ENCODE assay signal across 8 cellular contexts in genomic region chr11:6619021-6619745, GRCh38. TPM values are rescaled to one million over a fixed set of nuclear protein-coding genes. Genes with fewer than 3 reads are reported as not detected.
DNase-seq lines count a peak whose midpoint lies in the region; ATAC-seq and TF ChIP-seq lines count a peak whose summit lies in the region.

Gene TPP1, minus strand, starts transcription at chr11:6619422. Its CDS starts 22 bp downstream, at chr11:6619400.

- peaks cover 9% of the 10 kb centered on the region for H3K4me1 ChIP-seq in GM23338 (ENCODE audit: insufficient read depth)

- H3K9me2 ChIP-seq in GM23338 (ENCODE audit: insufficient read depth): no peaks in the 10 kb centered on the region

- no peaks in the 10 kb centered on the region for H3F3A ChIP-seq in GM23338 (replicated peaks; ENCODE audit: low read depth)

- H3K27me3 Mint-ChIP-seq in GM23338 (ENCODE audit: insufficient read depth, low read depth, poor library complexity): peaks cover 5% of the 10 kb centered on the region
- H3K27me3 Mint-ChIP-seq in naive B cell: no peaks in the 10 kb centered on the region
- no peaks in the 10 kb centered on the region for H3K27me3 Mint-ChIP-seq in stimulated activated memory B cell treated with anti-CD40 and anti-IgM and Interleukin-4, amounts not matched to agents 10 μg/mL and 1 μg/mL and 100 μg/mL, for 72 hours

- H4K20me1 ChIP-seq in GM23338 (replicated peaks; ENCODE audit: insufficient read depth): no peaks in the 10 kb centered on the region

- H3K27me3 ChIP-seq in GM23338 (ENCODE audit: insufficient read depth): no peaks in the 10 kb centered on the region

- peak; percentile 97 for ATAC-seq in GM23338
- ATAC-seq in naive B cell (ENCODE audit: low read depth in 2 of 2): peak; percentile 91 to 93
- peak; percentile 97 for ATAC-seq in stimulated activated memory B cell treated with anti-CD40 and anti-IgM and Interleukin-4, amounts not matched to agents 10 μg/mL and 1 μg/mL and 100 μg/mL, for 72 hours

- peak within 1 kb of the TSS; percentile 57 for H3K4me3 ChIP-seq in GM23338

- H3K27ac Mint-ChIP-seq in GM23338 (no peak within 1 kb of the TSS), naive B cell (no peak within 1 kb of the TSS)
- H3K27ac Mint-ChIP-seq in stimulated activated memory B cell treated with anti-CD40 and anti-IgM and Interleukin-4, amounts not matched to agents 10 μg/mL and 1 μg/mL and 100 μg/mL, for 72 hours: no peak within 1 kb of the TSS

- H3K4me3 Mint-ChIP-seq in GM23338: no peak within 1 kb of the TSS
- H3K4me3 Mint-ChIP-seq in naive B cell: no peak within 1 kb of the TSS
- no peak within 1 kb of the TSS for H3K4me3 Mint-ChIP-seq in stimulated activated memory B cell treated with anti-CD40 and anti-IgM and Interleukin-4, amounts not matched to agents 10 μg/mL and 1 μg/mL and 100 μg/mL, for 72 hours

- no peak for TF ChIP-seq CTCF in GM23338 (conservative IDR thresholded peaks at IDR 0.05; ENCODE audit: low read depth in 2 of 2)

- DNase-seq in Daoy (ENCODE audit: low read depth) (peak; percentile 92), GM23338 (ENCODE audit: low spot score) (peak; percentile 98), Kasumi-1 (lab: John Stamatoyannopoulos, UW) (peak; percentile 93 to 97), RKO (ENCODE audit: low spot score) (peak; percentile 94), activated T-helper 1 cell treated with Interleukin-2 at 50 U/mL for 16 hours (ENCODE audit: low read depth) (peak; percentile 75), fibroblast of gingiva (ENCODE audit: low read depth) (peak; percentile 89), naive B cell (peak; percentile 97)

- H3K4me2 ChIP-seq in GM23338: peak within 1 kb of the TSS; percentile 97

- peaks cover 9% of the 10 kb centered on the region; the same call in 1 of the 2 replicates for H3K79me2 ChIP-seq in GM23338 (replicated peaks; ENCODE audit: insufficient read depth)

- H3K36me3 Mint-ChIP-seq in GM23338 (ENCODE audit: low read depth) (peaks cover 3% of the 10 kb centered on the region; the same call in 1 of the 3 replicates), naive B cell (no peaks in the 10 kb centered on the region)
- no peaks in the 10 kb centered on the region for H3K36me3 Mint-ChIP-seq in stimulated activated memory B cell treated with anti-CD40 and anti-IgM and Interleukin-4, amounts not matched to agents 10 μg/mL and 1 μg/mL and 100 μg/mL, for 72 hours

- H3K4me1 Mint-ChIP-seq in GM23338: no peaks in the 10 kb centered on the region
- H3K4me1 Mint-ChIP-seq in naive B cell: peaks cover 0 to 20% (median 4%) of the 10 kb centered on the region in 3 donors
- H3K4me1 Mint-ChIP-seq in stimulated activated memory B cell treated with anti-CD40 and anti-IgM and Interleukin-4, amounts not matched to agents 10 μg/mL and 1 μg/mL and 100 μg/mL, for 72 hours: peaks cover 29% of the 10 kb centered on the region

- no peak within 1 kb of the TSS for H3K27ac ChIP-seq in GM23338 (ENCODE audit: low read depth)

- H2AFZ ChIP-seq in GM23338: peak within 1 kb of the TSS; percentile 77

- no peaks in the 10 kb centered on the region; the same call in 1 of the 2 replicates for H3K36me3 ChIP-seq in GM23338 (ENCODE audit: insufficient read depth)

- H3K9me3 Mint-ChIP-seq in GM23338 (no peaks in the 10 kb centered on the region), naive B cell (no peaks in the 10 kb centered on the region)
- H3K9me3 Mint-ChIP-seq in stimulated activated memory B cell treated with anti-CD40 and anti-IgM and Interleukin-4, amounts not matched to agents 10 μg/mL and 1 μg/mL and 100 μg/mL, for 72 hours: no peaks in the 10 kb centered on the region

TF ChIP-seq in GM23338, 12 proteins besides CTCF, POLR2A, EP300 and RAD21:
- TF ChIP-seq STAT1 (IDR thresholded peaks at IDR 0.05; ENCODE audit: unreplicated experiment) (no peak), CREB1 (CRISPR knock-in tag; IDR thresholded peaks at IDR 0.05; ENCODE audit: low read depth) (peak; percentile 96), POLR2AphosphoS5 (IDR thresholded peaks at IDR 0.05; ENCODE audit: low read depth) (peak; percentile 77), ETS1 (IDR thresholded peaks at IDR 0.05) (no peak)

RNA-seq across cellular contexts. Expression of gene TPP1, which starts in this region (rescaled TPM):
- 2.5 and 14.9 TPM in 2 replicates for total RNA-seq in Daoy (2014; rRNA removed; shearing (Covaris generic))
- 49.7 and 73.5 TPM in 2 replicates for total RNA-seq in GM23338 (2014; rRNA removed; shearing (Covaris generic))
- polyA plus RNA-seq in GM23338 (2016; fragmentation: Nextera tagmentation; extraction: Ambion mirVana) (18.7 and 21.7 TPM in 2 replicates), naive B cell (ENCODE audit: low read depth in 6 of 6) (100 to 1,000 TPM; 146 to 198 (median 176) TPM)
